ENCODE assay signal across 1 cellular context in the genomic region with DNA sequence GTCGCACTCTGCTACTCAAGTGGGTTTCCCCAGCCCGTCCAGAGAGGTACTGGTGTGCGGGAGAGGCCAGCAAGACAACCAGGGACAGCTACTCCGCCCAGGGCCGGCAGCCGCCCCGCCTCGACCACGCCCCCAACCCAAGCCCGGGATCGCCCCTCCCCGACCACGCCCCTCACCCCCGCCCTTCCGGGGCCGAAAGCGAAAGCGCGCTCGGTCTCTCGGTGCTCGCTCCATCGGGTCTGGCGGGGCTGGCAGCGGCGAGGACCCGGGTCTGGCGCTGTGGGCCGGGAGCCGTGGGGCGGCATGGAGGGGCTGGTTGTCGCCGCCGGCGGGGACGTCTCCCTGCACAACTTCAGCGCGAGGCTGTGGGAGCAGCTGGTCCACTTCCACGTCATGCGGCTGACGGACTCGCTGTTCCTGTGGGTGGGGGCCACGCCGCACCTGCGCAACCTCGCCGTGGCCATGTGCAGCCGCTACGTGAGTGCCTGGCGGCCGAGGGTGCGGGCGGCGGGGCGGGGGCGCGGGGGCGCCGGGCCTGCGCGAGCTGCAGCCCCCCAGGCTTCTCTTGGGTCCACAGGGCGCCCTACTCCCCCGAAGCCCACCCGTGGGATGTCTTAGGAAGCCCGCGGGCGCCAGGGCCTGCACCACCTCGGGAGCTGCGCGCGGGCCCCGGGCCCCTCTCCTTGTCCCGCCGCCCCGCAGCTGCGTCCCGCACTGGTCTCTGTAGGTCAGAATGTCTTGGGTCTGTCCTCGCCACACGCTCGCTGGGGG.
TF ChIP-seq lines count a peak whose summit lies in the region.

A gene with protein sequence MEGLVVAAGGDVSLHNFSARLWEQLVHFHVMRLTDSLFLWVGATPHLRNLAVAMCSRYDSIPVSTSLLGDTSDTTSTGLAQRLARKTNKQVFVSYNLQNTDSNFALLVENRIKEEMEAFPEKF (plus strand): TSS at position 228 of the 771 bp plus-strand sequence. CDS start 76 bp downstream, at position 304.

TF ChIP-seq in H1, 55 proteins besides CTCF, POLR2A, EP300 and RAD21 (continued from another document):
- TF ChIP-seq TAF1 (IDR thresholded peaks at IDR 0.05; ENCODE audit: low read depth, low read length) (peak; percentile 83), EGR1 (IDR thresholded peaks at IDR 0.05; ENCODE audit: borderline replicate concordance, low read depth, low read length) (peak; percentile 77; the same call in 1 of the 2 replicates), YY1 (IDR thresholded peaks at IDR 0.05; ENCODE audit: low read depth, low read length) (peak; percentile 69; the same call in 1 of the 2 replicates), TAF7 (optimal IDR thresholded peaks at IDR 0.05; ENCODE audit: borderline replicate concordance, low read depth, low read length) (peak; percentile 37), POLR2AphosphoS5 (IDR thresholded peaks at IDR 0.05; ENCODE audit: low read depth, low read length) (peak; percentile 50; the same call in 1 of the 2 replicates), SIN3A (conservative IDR thresholded peaks at IDR 0.05 in 1 of 2, IDR thresholded peaks at IDR 0.05 in 1 of 2; ENCODE audit: low read depth in 1 of 2, low read length in 2 of 2) (peak; percentile 79 to 85; a peak in 3 of 4 replicates), CBX8 (IDR thresholded peaks at IDR 0.05; ENCODE audit: borderline replicate concordance, low read depth, low read length) (no peak), ATF2 (IDR thresholded peaks at IDR 0.05; ENCODE audit: low read length) (no peak), CREB1 (IDR thresholded peaks at IDR 0.05) (peak; percentile 54; the same call in 1 of the 2 replicates), CBX5 (IDR thresholded peaks at IDR 0.05; ENCODE audit: low read depth, low read length) (no peak), TBP (IDR thresholded peaks at IDR 0.05; ENCODE audit: low read depth, low read length) (peak; percentile 68; the same call in 1 of the 2 replicates), GABPA (IDR thresholded peaks at IDR 0.05; ENCODE audit: borderline replicate concordance, insufficient read depth, low read length) (peak; percentile 59; the same call in 1 of the 2 replicates), ASH2L (IDR thresholded peaks at IDR 0.05; ENCODE audit: low read length) (peak; percentile 92), ZNF274 (IDR thresholded peaks at IDR 0.05; ENCODE audit: borderline replicate concordance, extremely low read depth, low read length) (no peak), KDM4A (IDR thresholded peaks at IDR 0.05; ENCODE audit: low read depth, low read length, severe bottlenecking) (peak; percentile 93), SP1 (IDR thresholded peaks at IDR 0.05; ENCODE audit: low read depth, low read length) (peak; percentile 43; the same call in 1 of the 2 replicates), SRF (IDR thresholded peaks at IDR 0.05; ENCODE audit: low read depth, low read length) (peak; percentile 89), BRCA1 (IDR thresholded peaks at IDR 0.05; ENCODE audit: low read depth, low read length) (no peak), SP4 (IDR thresholded peaks at IDR 0.05; ENCODE audit: low read length) (no peak), RBBP5 (IDR thresholded peaks at IDR 0.05; ENCODE audit: borderline replicate concordance, low read depth, low read length) (peak; percentile 82; the same call in 1 of the 2 replicates)
- TF ChIP-seq, protein P1, sequence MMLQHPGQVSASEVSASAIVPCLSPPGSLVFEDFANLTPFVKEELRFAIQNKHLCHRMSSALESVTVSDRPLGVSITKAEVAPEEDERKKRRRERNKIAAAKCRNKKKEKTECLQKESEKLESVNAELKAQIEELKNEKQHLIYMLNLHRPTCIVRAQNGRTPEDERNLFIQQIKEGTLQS (IDR thresholded peaks at IDR 0.05; ENCODE audit: insufficient read depth, low read depth, low read length) = no peak
- TF ChIP-seq, protein P2, sequence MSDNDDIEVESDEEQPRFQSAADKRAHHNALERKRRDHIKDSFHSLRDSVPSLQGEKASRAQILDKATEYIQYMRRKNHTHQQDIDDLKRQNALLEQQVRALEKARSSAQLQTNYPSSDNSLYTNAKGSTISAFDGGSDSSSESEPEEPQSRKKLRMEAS (IDR thresholded peaks at IDR 0.05) = peak; percentile 81
- TF ChIP-seq, protein P3, sequence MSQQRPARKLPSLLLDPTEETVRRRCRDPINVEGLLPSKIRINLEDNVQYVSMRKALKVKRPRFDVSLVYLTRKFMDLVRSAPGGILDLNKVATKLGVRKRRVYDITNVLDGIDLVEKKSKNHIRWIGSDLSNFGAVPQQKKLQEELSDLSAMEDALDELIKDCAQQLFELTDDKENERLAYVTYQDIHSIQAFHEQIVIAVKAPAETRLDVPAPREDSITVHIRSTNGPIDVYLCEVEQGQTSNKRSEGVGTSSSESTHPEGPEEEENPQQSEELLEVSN (IDR thresholded peaks at IDR 0.05) = no peak
